ENCODE assay signal across 8 cellular contexts in the genomic region with DNA sequence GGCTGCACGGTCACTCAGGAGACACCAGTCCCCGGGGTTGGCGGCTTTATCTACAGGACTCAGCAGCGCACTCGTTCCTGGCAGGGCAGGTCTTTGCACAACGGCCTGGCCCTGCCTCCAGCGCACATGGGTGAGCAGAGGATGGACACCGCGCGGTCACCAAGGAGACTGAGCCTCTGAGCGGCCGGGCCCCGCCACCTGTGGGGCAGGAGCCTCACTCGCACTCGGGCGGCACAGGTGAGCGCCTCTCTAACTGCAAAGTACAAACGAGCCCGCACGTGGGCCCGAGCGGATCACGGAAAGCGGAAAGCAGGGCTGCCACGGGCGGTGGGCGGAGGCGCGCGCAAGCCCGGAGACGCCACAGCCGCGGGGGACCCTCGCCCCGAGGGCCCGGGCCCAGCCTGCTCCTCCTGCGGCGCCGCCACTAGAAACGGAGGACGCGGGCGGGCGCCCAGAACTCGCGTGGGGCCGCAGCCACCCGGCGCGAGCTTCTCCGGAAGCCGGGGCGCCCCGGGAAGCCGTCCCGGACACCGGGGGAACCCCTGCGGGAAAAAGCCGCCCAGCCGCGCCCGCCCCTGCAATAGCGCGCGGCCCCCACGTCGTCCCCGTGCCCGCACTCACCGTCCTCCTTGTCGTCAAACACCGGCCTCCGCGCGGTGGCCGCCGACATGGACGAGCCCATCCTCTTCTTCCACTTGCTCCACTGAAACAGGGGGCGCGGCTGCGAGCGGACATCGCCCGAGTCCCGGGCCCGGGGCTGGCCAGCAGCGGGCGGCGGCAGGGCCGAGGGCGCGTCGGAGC. TPM values are rescaled to one million over a fixed set of nuclear protein-coding genes. Genes with fewer than 3 reads are reported as not detected.
A peak's percentile ranks its signal among the peaks of the same experiment; 100 is the strongest.
DNase-seq lines count a peak whose midpoint lies in the region; ATAC-seq and TF ChIP-seq lines count a peak whose summit lies in the region.

No MANE protein-coding gene starts in this region.

- DNase-seq in NCI-H69 (lab: John Stamatoyannopoulos, UW): peak; percentile 68
- peak; percentile 39 for DNase-seq in activated naive CD4-positive, alpha-beta T cell treated with Interleukin-2 at 50 U/mL for 16 hours
- DNase-seq in left cardiac atrium: peak; percentile 60
- DNase-seq in retina: peak; percentile 74
- DNase-seq in hippocampal formation (lab: John Stamatoyannopoulos, UW): no peak
- no peak for DNase-seq in medulla oblongata (ENCODE audit: extremely low spot score)

- intact Hi-C loops in left cardiac atrium (cut with DNase I): no loop called here

- peak; percentile 21 for ATAC-seq in HG02642 (IDR thresholded peaks at IDR 0.05; ENCODE audit: poor library complexity, unreplicated experiment)
- ATAC-seq in left cardiac atrium: no peak

- TF ChIP-seq POLR2A in GM15510 (IDR thresholded peaks at IDR 0.05; ENCODE audit: borderline replicate concordance, extremely low read depth, insufficient read length): peak; percentile 2

RNA-seq across cellular contexts. Expression of a gene that starts 0.6 kb away (rescaled TPM):
- total RNA-seq in left cardiac atrium: 1 to 10 TPM; 6.1 to 6.6 TPM

RNA-seq across cellular contexts. Expression of a gene that starts 24.8 kb away (rescaled TPM):
- total RNA-seq in left cardiac atrium: 1 to 10 TPM; 3.7 to 4.4 TPM

Comparison
In these comparisons a context has a peak if more than half of its experiments do, and no peak if none do; other contexts are left out.
1. DNase-seq: peak in NCI-H69 (single experiment), activated naive CD4-positive, alpha-beta T cell treated with Interleukin-2 at 50 U/mL for 16 hours (single experiment), left cardiac atrium (single experiment) and retina (single experiment); none in hippocampal formation (0 of 2) and medulla oblongata (single experiment).